11 cellular contexts compared by ENCODE assay signal in the genomic region with DNA sequence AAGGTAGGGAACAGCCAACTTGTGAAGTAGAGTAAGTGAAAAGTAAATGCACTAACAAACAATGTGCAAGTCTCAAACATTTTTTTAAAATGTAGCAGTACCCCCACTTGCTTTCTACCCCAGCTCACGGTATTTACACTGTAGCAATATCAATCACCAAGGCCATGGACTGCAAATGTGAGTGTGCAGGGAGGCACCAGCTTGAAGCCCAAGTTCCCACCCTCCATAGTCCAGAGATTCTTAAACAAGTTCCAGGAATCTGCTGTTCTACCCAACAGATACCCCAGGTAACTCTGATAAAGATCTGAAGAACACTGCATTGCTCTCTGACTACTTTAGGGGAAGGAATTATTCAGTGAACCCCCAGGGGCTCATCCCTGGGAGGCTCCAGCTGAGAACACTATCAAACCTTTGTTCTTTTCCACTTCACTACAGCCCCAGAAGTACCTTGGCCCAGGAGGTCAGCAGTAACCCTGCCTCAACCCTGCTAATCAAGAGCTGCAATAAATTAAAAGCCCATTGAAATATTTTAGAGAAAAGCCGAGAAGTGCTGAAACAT.
A peak's percentile ranks its signal among the peaks of the same experiment; 100 is the strongest.
DNase-seq lines count a peak whose midpoint lies in the region; ATAC-seq and TF ChIP-seq lines count a peak whose summit lies in the region.
"Had no signal": no experiment of that assay in that cellular context is flagged by ENCODE, and none has a peak within 500 bp of the region (broad histone marks: within the 10 kb centered on the region; RNA-seq: fewer than 3 reads in every experiment).

No MANE protein-coding gene starts in this region.

- H3K4me1 Mint-ChIP-seq in GM23338: peaks cover 51% of the 10 kb centered on the region

- H3K36me3 Mint-ChIP-seq in GM23338 (ENCODE audit: low read depth): peaks cover 7% of the 10 kb centered on the region

- TF ChIP-seq EP300 in gastroesophageal sphincter (IDR thresholded peaks at IDR 0.05): no peak

- peak overlapping the region; percentile 48 for H3K4me2 ChIP-seq in GM23338
- H3K4me2 ChIP-seq in skeletal muscle satellite cell (ENCODE audit: low read length): peak overlapping the region; percentile 70

- DNase-seq in GM23338 (ENCODE audit: low spot score) (peak; percentile 58), nucleus accumbens (lab: John Stamatoyannopoulos, UW) (no peak), NCI-H2171 (lab: John Stamatoyannopoulos, UW) (no peak)
- DNase-seq: central memory CD4-positive, alpha-beta T cell; NCI-H1417 treated with DMSO at 0.1 percent for 48 hours; T-helper 9 cell had no signal

- ATAC-seq in GM23338 (peak; percentile 86), SK-N-SH treated with all-trans-retinoic acid at 6 μM for 48 hours (peak; percentile 30), gastroesophageal sphincter (no peak), GM21367 (IDR thresholded peaks at IDR 0.05; ENCODE audit: unreplicated experiment) (no peak)

- no peak overlapping the region for H2AFZ ChIP-seq in GM23338

- no peak overlapping the region for H3K4me3 Mint-ChIP-seq in GM23338

- no peaks in the 10 kb centered on the region for H3F3A ChIP-seq in GM23338 (replicated peaks; ENCODE audit: low read depth)

- peak overlapping the region; percentile 91 for H3K27ac Mint-ChIP-seq in GM23338

- H3K9ac ChIP-seq in skeletal muscle satellite cell (ENCODE audit: low read depth, low read length): peak overlapping the region; percentile 35

- peak overlapping the region; percentile 8; the same call in 1 of the 2 replicates for H3K4me3 ChIP-seq in GM23338
- no peak overlapping the region for H3K4me3 ChIP-seq in gastroesophageal sphincter
- H3K4me3 ChIP-seq in skeletal muscle satellite cell (ENCODE audit: low read length): no peak overlapping the region

- H3K9me2 ChIP-seq in GM23338 (ENCODE audit: insufficient read depth): no peaks in the 10 kb centered on the region

- H3K79me2 ChIP-seq in GM23338 (replicated peaks; ENCODE audit: insufficient read depth): no peaks in the 10 kb centered on the region

- no peak for TF ChIP-seq POLR2A in gastroesophageal sphincter (IDR thresholded peaks at IDR 0.05)

- H3K27me3 Mint-ChIP-seq in GM23338 (ENCODE audit: insufficient read depth, low read depth, poor library complexity): peaks cover 3% of the 10 kb centered on the region

- H3K36me3 ChIP-seq in GM23338 (ENCODE audit: insufficient read depth) (no peaks in the 10 kb centered on the region), gastroesophageal sphincter (peaks cover 0 to 10% of the 10 kb centered on the region in 2 donors), skeletal muscle satellite cell (ENCODE audit: insufficient read depth, low read length) (no peaks in the 10 kb centered on the region)

- H3K4me1 ChIP-seq in GM23338 (ENCODE audit: insufficient read depth) (peaks cover 31% of the 10 kb centered on the region), gastroesophageal sphincter (peaks cover 0 to 40% (median 20%) of the 10 kb centered on the region in 3 donors), skeletal muscle satellite cell (ENCODE audit: control insufficient read depth, insufficient read depth, low read length) (peaks cover 42% of the 10 kb centered on the region)

- no peaks in the 10 kb centered on the region for H3K9me3 ChIP-seq in gastroesophageal sphincter
- no peaks in the 10 kb centered on the region for H3K9me3 ChIP-seq in skeletal muscle satellite cell (replicated peaks; ENCODE audit: low read length)

- no peaks in the 10 kb centered on the region for H3K27me3 ChIP-seq in GM23338 (ENCODE audit: insufficient read depth)
- H3K27me3 ChIP-seq in gastroesophageal sphincter: no peaks in the 10 kb centered on the region
- H3K27me3 ChIP-seq in skeletal muscle satellite cell (ENCODE audit: control insufficient read depth, insufficient read depth, low read length): no peaks in the 10 kb centered on the region
- H3K27me3 ChIP-seq: foreskin keratinocyte had no signal

- TF ChIP-seq CTCF in GM23338 (conservative IDR thresholded peaks at IDR 0.05; ENCODE audit: low read depth in 2 of 2): no peak
- TF ChIP-seq CTCF in gastroesophageal sphincter (IDR thresholded peaks at IDR 0.05): no peak

- H3K9me3 Mint-ChIP-seq in GM23338: peaks cover 2% of the 10 kb centered on the region; the same call in 2 of the 3 replicates

- WGBS in gastroesophageal sphincter (ENCODE audit: low coverage in 1 of 2), 2 donors: 60 to 79% methylated on average over 2 of the region's 2 CpGs

- H3K27ac ChIP-seq in GM23338 (ENCODE audit: low read depth): peak overlapping the region; percentile 84
- peak overlapping the region; percentile 44 to 61 (median 55) for H3K27ac ChIP-seq in gastroesophageal sphincter
- H3K27ac ChIP-seq: foreskin keratinocyte had no signal

- H4K20me1 ChIP-seq in GM23338 (replicated peaks; ENCODE audit: insufficient read depth): no peaks in the 10 kb centered on the region

TF ChIP-seq in GM23338, 12 proteins besides CTCF, POLR2A, EP300 and RAD21 (continues in another document):
- TF ChIP-seq ZNF114 (CRISPR knock-in tag; IDR thresholded peaks at IDR 0.05): no peak

TF ChIP-seq in SK-N-SH treated with all-trans-retinoic acid at 6 μM for 48 hours, 23 proteins besides CTCF, POLR2A, EP300 and RAD21:
- TF ChIP-seq ZNF8 (CRISPR knock-in tag; IDR thresholded peaks at IDR 0.05): no peak
- TF ChIP-seq TOX (CRISPR knock-in tag; IDR thresholded peaks at IDR 0.05; ENCODE audit: borderline replicate concordance): no peak
- no peak for TF ChIP-seq RARB (CRISPR knock-in tag; IDR thresholded peaks at IDR 0.05)
- TF ChIP-seq TCF4 (CRISPR knock-in tag; IDR thresholded peaks at IDR 0.05; ENCODE audit: borderline replicate concordance): no peak
- TF ChIP-seq, protein P1, sequence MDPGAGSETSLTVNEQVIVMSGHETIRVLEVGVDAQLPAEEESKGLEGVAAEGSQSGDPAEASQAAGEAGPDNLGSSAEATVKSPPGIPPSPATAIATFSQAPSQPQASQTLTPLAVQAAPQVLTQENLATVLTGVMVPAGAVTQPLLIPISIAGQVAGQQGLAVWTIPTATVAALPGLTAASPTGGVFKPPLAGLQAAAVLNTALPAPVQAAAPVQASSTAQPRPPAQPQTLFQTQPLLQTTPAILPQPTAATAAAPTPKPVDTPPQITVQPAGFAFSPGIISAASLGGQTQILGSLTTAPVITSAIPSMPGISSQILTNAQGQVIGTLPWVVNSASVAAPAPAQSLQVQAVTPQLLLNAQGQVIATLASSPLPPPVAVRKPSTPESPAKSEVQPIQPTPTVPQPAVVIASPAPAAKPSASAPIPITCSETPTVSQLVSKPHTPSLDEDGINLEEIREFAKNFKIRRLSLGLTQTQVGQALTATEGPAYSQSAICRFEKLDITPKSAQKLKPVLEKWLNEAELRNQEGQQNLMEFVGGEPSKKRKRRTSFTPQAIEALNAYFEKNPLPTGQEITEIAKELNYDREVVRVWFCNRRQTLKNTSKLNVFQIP (CRISPR knock-in tag; IDR thresholded peaks at IDR 0.05; ENCODE audit: borderline replicate concordance, low read depth): no peak
- TF ChIP-seq, protein P2, sequence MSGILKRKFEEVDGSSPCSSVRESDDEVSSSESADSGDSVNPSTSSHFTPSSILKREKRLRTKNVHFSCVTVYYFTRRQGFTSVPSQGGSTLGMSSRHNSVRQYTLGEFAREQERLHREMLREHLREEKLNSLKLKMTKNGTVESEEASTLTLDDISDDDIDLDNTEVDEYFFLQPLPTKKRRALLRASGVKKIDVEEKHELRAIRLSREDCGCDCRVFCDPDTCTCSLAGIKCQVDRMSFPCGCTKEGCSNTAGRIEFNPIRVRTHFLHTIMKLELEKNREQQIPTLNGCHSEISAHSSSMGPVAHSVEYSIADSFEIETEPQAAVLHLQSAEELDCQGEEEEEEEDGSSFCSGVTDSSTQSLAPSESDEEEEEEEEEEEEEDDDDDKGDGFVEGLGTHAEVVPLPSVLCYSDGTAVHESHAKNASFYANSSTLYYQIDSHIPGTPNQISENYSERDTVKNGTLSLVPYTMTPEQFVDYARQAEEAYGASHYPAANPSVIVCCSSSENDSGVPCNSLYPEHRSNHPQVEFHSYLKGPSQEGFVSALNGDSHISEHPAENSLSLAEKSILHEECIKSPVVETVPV (CRISPR knock-in tag; IDR thresholded peaks at IDR 0.05): no peak
- no peak for TF ChIP-seq ISL1 (CRISPR knock-in tag; IDR thresholded peaks at IDR 0.05)

Comparison
In these comparisons a context has a peak if more than half of its experiments do, and no peak if none do; other contexts are left out.
1. ATAC-seq: peak in GM23338 (single experiment) and SK-N-SH treated with all-trans-retinoic acid at 6 μM for 48 hours (single experiment); none in gastroesophageal sphincter (single experiment) and GM21367 (single experiment).